ENCODE assay signal across 14 cellular contexts in the genomic region with DNA sequence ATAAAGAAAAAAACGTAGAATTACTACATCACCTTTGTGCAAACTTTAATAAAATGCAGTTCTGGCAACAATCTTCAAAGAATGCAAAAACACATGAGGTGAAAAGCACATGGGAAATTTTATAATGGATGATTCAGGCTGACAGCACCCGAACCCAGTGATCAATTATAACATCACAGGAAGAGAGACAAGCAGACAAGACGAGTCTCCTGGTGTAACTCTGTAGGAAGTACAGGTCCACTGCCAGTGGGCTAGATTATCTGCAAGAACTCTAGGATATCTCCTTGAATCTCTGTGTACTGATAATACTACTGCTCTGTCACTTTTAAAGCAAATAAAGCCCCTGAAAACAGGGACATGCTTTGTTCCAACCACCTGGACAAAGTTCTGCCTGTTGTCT. TPM values are rescaled to one million over a fixed set of nuclear protein-coding genes. Genes with fewer than 3 reads are reported as not detected.
DNase-seq lines count a peak whose midpoint lies in the region; ATAC-seq, FAIRE-seq and TF ChIP-seq lines count a peak whose summit lies in the region.
"Had no signal": no experiment of that assay in that cellular context is flagged by ENCODE, and none has a peak within 500 bp of the region (broad histone marks: within the 10 kb centered on the region; RNA-seq: fewer than 3 reads in every experiment).

No MANE protein-coding gene starts in this region.

- H3K4me3 ChIP-seq in BLaER1 treated with 17β-estradiol and CSF1 and Interleukin-3, amounts not matched to agents 10 nM and 100 nM, result no peak overlapping the region
- H3K4me3 ChIP-seq in HUES6 (ENCODE audit: low read depth, low read length) (no peak overlapping the region; the same call in 1 of the 2 replicates), astrocyte (ENCODE audit: insufficient read depth, low read depth, low read length) (no peak overlapping the region), transverse colon (no peak overlapping the region)
- H3K4me3 ChIP-seq: pancreas had no signal

- in situ Hi-C loops in transverse colon (cut with MboI; ENCODE audit: low pct_ligation_motif_present in 1 of 4, low pct_unique_long_range_greater_than_20kb in 1 of 4, low sequenced_read_pairs in 3 of 4), result loop anchor here in 3 of 4 donors (10.0 to 25.0 kb wide), 3 partner anchors 189 to 214 kb away; a partner anchor contains a TSS

- H2AFZ ChIP-seq in astrocyte (ENCODE audit: low read depth, low read length), result no peak overlapping the region

- intact Hi-C loops in transverse colon (cut with DNase I; ENCODE audit: low total_unique reads), result no loop called here

- no peaks in the 10 kb centered on the region for H3K27me3 Mint-ChIP-seq in astrocyte (ENCODE audit: low read depth, unreplicated experiment)

- no peak overlapping the region for H3K27ac Mint-ChIP-seq in astrocyte (ENCODE audit: unreplicated experiment)
- H3K27ac Mint-ChIP-seq: immature natural killer cell had no signal

- 0 out of 22 replicates have a peak overlapping the region, but pooled peaks of 1 of the 11 experiments have one; percentile 17 for H3K9ac ChIP-seq in BLaER1 treated with 17β-estradiol and CSF1 and Interleukin-3, amounts not matched to agents 10 nM and 100 nM
- H3K9ac ChIP-seq in HUES6 (ENCODE audit: low read length), result peak overlapping the region; percentile 36
- H3K9ac ChIP-seq in astrocyte (ENCODE audit: low read length), result peak overlapping the region; percentile 71

- no peak overlapping the region for H3K4me3 Mint-ChIP-seq in astrocyte (ENCODE audit: unreplicated experiment)
- H3K4me3 Mint-ChIP-seq: immature natural killer cell had no signal

- peaks cover 0 to 5% (median 0%) of the 10 kb centered on the region in 11 experiments; a peak in 1 of 22 replicates for H3K9me3 ChIP-seq in BLaER1 treated with 17β-estradiol and CSF1 and Interleukin-3, amounts not matched to agents 10 nM and 100 nM (replicated peaks in 1 of 11)
- H3K9me3 ChIP-seq in HUES6 (ENCODE audit: control insufficient read depth, insufficient read depth, low read depth, low read length) (no peaks in the 10 kb centered on the region), astrocyte (ENCODE audit: insufficient read depth, low read depth, low read length) (no peaks in the 10 kb centered on the region), transverse colon (no peaks in the 10 kb centered on the region)
- H3K9me3 ChIP-seq: pancreas had no signal

- H3K4me1 ChIP-seq in BLaER1 treated with 17β-estradiol and CSF1 and Interleukin-3, amounts not matched to agents 10 nM and 100 nM, result peaks cover 0 to 30% (median 20%) of the 10 kb centered on the region in 10 experiments; a peak in 15 of 20 replicates
- H3K4me1 ChIP-seq in HUES6 (ENCODE audit: control insufficient read depth, insufficient read depth, low read length), result peaks cover 4% of the 10 kb centered on the region; the same call in 1 of the 2 replicates
- peaks cover 5% of the 10 kb centered on the region for H3K4me1 ChIP-seq in astrocyte (ENCODE audit: insufficient read depth, low read length)
- peaks cover 0 to 3% (median 0%) of the 10 kb centered on the region in 4 donors for H3K4me1 ChIP-seq in transverse colon
- H3K4me1 ChIP-seq: pancreas had no signal

- FAIRE-seq in astrocyte (lab: Jason Lieb, UNC), result no peak

- peaks cover 10% of the 10 kb centered on the region for H3K4me1 Mint-ChIP-seq in astrocyte (ENCODE audit: low read depth, unreplicated experiment)
- H3K4me1 Mint-ChIP-seq: immature natural killer cell had no signal

- H3K4me2 ChIP-seq in BLaER1 treated with 17β-estradiol and CSF1 and Interleukin-3, amounts not matched to agents 10 nM and 100 nM, result peak overlapping the region in 9 of 11 experiments; percentile 13 to 74 (median 28); a peak in 17 of 22 replicates
- H3K4me2 ChIP-seq in astrocyte (ENCODE audit: low read length), result peak overlapping the region; percentile 83

- no peaks in the 10 kb centered on the region for H4K20me1 ChIP-seq in BLaER1 treated with 17β-estradiol and CSF1 and Interleukin-3, amounts not matched to agents 10 nM and 100 nM
- no peaks in the 10 kb centered on the region for H4K20me1 ChIP-seq in astrocyte (ENCODE audit: insufficient read depth, low read length)

- 34 to 44% methylated on average over 2 to 3 of the region's 3 CpGs for WGBS in transverse colon (ENCODE audit: low coverage in 1 of 2), 2 donors

- H3K36me3 Mint-ChIP-seq in astrocyte (ENCODE audit: low read depth, unreplicated experiment), result no peaks in the 10 kb centered on the region
- H3K36me3 Mint-ChIP-seq: immature natural killer cell had no signal

- TF ChIP-seq POLR2A in transverse colon (IDR thresholded peaks at IDR 0.05), result no peak

- H3K27ac ChIP-seq in BLaER1 treated with 17β-estradiol and CSF1 and Interleukin-3, amounts not matched to agents 10 nM and 100 nM, result peak overlapping the region in 6 of 11 experiments; percentile 3 to 56 (median 25); a peak in 6 of 22 replicates
- H3K27ac ChIP-seq in HUES6 (ENCODE audit: low read depth, low read length), result peak overlapping the region; percentile 25; the same call in 1 of the 2 replicates
- H3K27ac ChIP-seq in astrocyte (ENCODE audit: low read depth, low read length), result peak overlapping the region; percentile 74
- no peak overlapping the region for H3K27ac ChIP-seq in transverse colon

- H3K79me2 ChIP-seq in astrocyte (ENCODE audit: insufficient read depth, low read length), result no peaks in the 10 kb centered on the region

- no peaks in the 10 kb centered on the region for H3K9me3 Mint-ChIP-seq in astrocyte (ENCODE audit: unreplicated experiment)
- H3K9me3 Mint-ChIP-seq: immature natural killer cell had no signal

- no peaks in the 10 kb centered on the region for H3K27me3 ChIP-seq in BLaER1 treated with 17β-estradiol and CSF1 and Interleukin-3, amounts not matched to agents 10 nM and 100 nM
- no peaks in the 10 kb centered on the region; the same call in 1 of the 2 replicates for H3K27me3 ChIP-seq in HUES6 (ENCODE audit: control insufficient read depth, insufficient read depth, low read length)
- no peaks in the 10 kb centered on the region for H3K27me3 ChIP-seq in astrocyte (ENCODE audit: insufficient read depth, low read length)
- H3K27me3 ChIP-seq in transverse colon, result no peaks in the 10 kb centered on the region

- TF ChIP-seq CTCF in astrocyte (IDR thresholded peaks at IDR 0.05; ENCODE audit: insufficient read depth, low read depth, low read length), result no peak
- TF ChIP-seq CTCF in transverse colon (IDR thresholded peaks at IDR 0.05), result no peak

- no peak for ATAC-seq in HG03520 (IDR thresholded peaks at IDR 0.05; ENCODE audit: unreplicated experiment)

- TF ChIP-seq EP300 in transverse colon (IDR thresholded peaks at IDR 0.05; ENCODE audit: low read depth), result no peak

- DNase-seq in astrocyte (ENCODE audit: low read depth) (no peak), left kidney (ENCODE audit: low read depth, low spot score) (peak; percentile 2), transverse colon (no peak), SIG-M5 (lab: John Stamatoyannopoulos, UW) (no peak)
- DNase-seq in activated CD8-positive, alpha-beta memory T cell treated with anti-CD3 and anti-CD28 coated beads, Interleukin-2, amount 50 U/mL, for 4 hours, result no peak
- DNase-seq: activated CD8-positive, alpha-beta memory T cell treated with anti-CD3 and anti-CD28 coated beads for 24 hours; activated gamma-delta T cell treated with Interleukin-2 at 50 U/mL for 16 hours; immature natural killer cell; stimulated activated CD4-positive, alpha-beta T cell treated with anti-CD3 and anti-CD28 coated beads, Interleukin-12 subunit alpha, Interleukin-12 subunit beta, amount 100 ng/mL, for 4 hours had no signal

- H3K36me3 ChIP-seq in BLaER1 treated with 17β-estradiol and CSF1 and Interleukin-3, amounts not matched to agents 10 nM and 100 nM, result no peaks in the 10 kb centered on the region
- no peaks in the 10 kb centered on the region for H3K36me3 ChIP-seq in HUES6 (ENCODE audit: control insufficient read depth, insufficient read depth, low read length)
- H3K36me3 ChIP-seq in astrocyte (ENCODE audit: insufficient read depth, low read length), result no peaks in the 10 kb centered on the region
- no peaks in the 10 kb centered on the region for H3K36me3 ChIP-seq in transverse colon
- H3K36me3 ChIP-seq: pancreas had no signal

RNA-seq across cellular contexts. Expression of a gene that starts 58.9 kb away (rescaled TPM):
- total RNA-seq in astrocyte (not detected in 2 replicates), transverse colon (1 to 10 TPM in 1 of 4 donors, under 1 TPM in 1, not detected in 2; 0.64 to 2.0 TPM)
- total RNA-seq: H7 had no signal

Comparison
In these comparisons a context has a peak if more than half of its experiments do, and no peak if none do; other contexts are left out.
1. H3K27ac ChIP-seq: peak in BLaER1 treated with 17β-estradiol and CSF1 and Interleukin-3, amounts not matched to agents 10 nM and 100 nM (6 of 11), HUES6 (single experiment) and astrocyte (single experiment); none in transverse colon (0 of 4).